ENCODE assay signal across 1 cellular context in genomic region chr1:175471039-175471800, GRCh38.
TF ChIP-seq lines count a peak whose summit lies in the region.

No MANE protein-coding gene starts in this region.

TF ChIP-seq in K562, 482 proteins besides CTCF, POLR2A, EP300 and RAD21 (continued from another document):
- TF ChIP-seq ZBTB40 (IDR thresholded peaks at IDR 0.05): 0 out of 2 replicates have a peak, but pooled peaks have one; percentile 55
- TF ChIP-seq ZBTB40 (CRISPR knock-in tag; IDR thresholded peaks at IDR 0.05): no peak; the same call in 1 of the 2 replicates
